ENCODE assay signal across 8 cellular contexts in the genomic region with DNA sequence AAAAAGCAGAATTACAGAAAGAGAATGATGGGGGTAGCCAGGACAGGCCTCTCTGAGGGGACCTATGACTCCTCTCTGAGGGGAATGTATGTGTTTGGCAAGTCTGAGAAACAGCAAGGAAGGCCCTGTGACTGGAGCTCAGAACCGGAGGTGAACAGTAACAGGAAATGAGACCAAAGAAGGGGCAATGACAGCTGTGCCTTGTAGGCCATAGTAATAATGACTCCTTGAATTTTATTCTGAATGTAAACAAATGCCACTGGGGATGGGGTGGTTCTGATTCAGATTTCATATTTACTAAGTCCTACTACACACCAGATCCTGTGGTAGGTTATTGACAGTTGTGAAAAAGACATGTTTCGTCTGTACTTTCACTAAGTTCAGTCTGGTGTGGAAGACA. TPM values are rescaled to one million over a fixed set of nuclear protein-coding genes. Genes with fewer than 3 reads are reported as not detected.
A peak's percentile ranks its signal among the peaks of the same experiment; 100 is the strongest.
DNase-seq lines count a peak whose midpoint lies in the region; ATAC-seq and TF ChIP-seq lines count a peak whose summit lies in the region.

No MANE protein-coding gene starts in this region.

- H4K20me1 ChIP-seq in neural progenitor cell (ENCODE audit: low read depth), result peaks cover 3% of the 10 kb centered on the region

- no peak overlapping the region for H3K4me3 Mint-ChIP-seq in central memory CD8-positive, alpha-beta T cell
- no peak overlapping the region for H3K4me3 Mint-ChIP-seq in neural progenitor cell

- H3K4me3 ChIP-seq in neural progenitor cell, result no peak overlapping the region

- ATAC-seq in GM19324 (IDR thresholded peaks at IDR 0.05; ENCODE audit: low FRiP score, unreplicated experiment), result peak; percentile 67
- peak; percentile 65 for ATAC-seq in HG03139 (IDR thresholded peaks at IDR 0.05; ENCODE audit: unreplicated experiment)
- ATAC-seq in central memory CD8-positive, alpha-beta T cell (replicated peaks; ENCODE audit: extremely low read depth, poor library complexity, severe bottlenecking), result peak; percentile 71
- no peak for ATAC-seq in Right ventricle myocardium inferior

- H3K27ac Mint-ChIP-seq in central memory CD8-positive, alpha-beta T cell (ENCODE audit: low read depth), result peak overlapping the region; percentile 15
- no peak overlapping the region for H3K27ac Mint-ChIP-seq in neural progenitor cell

- peaks cover 28% of the 10 kb centered on the region for H3K4me1 Mint-ChIP-seq in central memory CD8-positive, alpha-beta T cell
- peaks cover 5% of the 10 kb centered on the region for H3K4me1 Mint-ChIP-seq in neural progenitor cell

- no peak overlapping the region for H3K9ac ChIP-seq in neural progenitor cell

- no peak overlapping the region for H3K27ac ChIP-seq in neural progenitor cell

- no peak overlapping the region for H2AFZ ChIP-seq in neural progenitor cell (replicated peaks)

- no peak overlapping the region for H3K4me2 ChIP-seq in neural progenitor cell

- peak; percentile 69 for DNase-seq in ELR (ENCODE audit: low read depth)
- DNase-seq in central memory CD8-positive, alpha-beta T cell (ENCODE audit: low spot score in 2 of 2), result no peak
- no peak for DNase-seq in Right ventricle myocardium inferior (ENCODE audit: missing footprints)
- no peak for DNase-seq in stimulated activated naive CD4-positive, alpha-beta T cell treated with Interleukin-2 at 50 U/mL for 16 hours (lab: John Stamatoyannopoulos, UW)
- DNase-seq in HuH-7 (ENCODE audit: low spot score), result no peak
- DNase-seq in neural progenitor cell (ENCODE audit: low spot score), result no peak

- H3K27me3 ChIP-seq in neural progenitor cell, result no peaks in the 10 kb centered on the region

- no peaks in the 10 kb centered on the region for H3K36me3 ChIP-seq in neural progenitor cell

- intact Hi-C loops in Right ventricle myocardium inferior (cut with DNase I), result no loop called here

- H3K9me3 Mint-ChIP-seq in central memory CD8-positive, alpha-beta T cell, result no peaks in the 10 kb centered on the region
- no peaks in the 10 kb centered on the region for H3K9me3 Mint-ChIP-seq in neural progenitor cell

- peaks cover 43% of the 10 kb centered on the region for H3K36me3 Mint-ChIP-seq in central memory CD8-positive, alpha-beta T cell (ENCODE audit: insufficient read depth)
- H3K36me3 Mint-ChIP-seq in neural progenitor cell, result peaks cover 8% of the 10 kb centered on the region

- peaks cover 3% of the 10 kb centered on the region for H3F3A ChIP-seq in neural progenitor cell (ENCODE audit: low read depth)

- no peaks in the 10 kb centered on the region for H3K27me3 Mint-ChIP-seq in central memory CD8-positive, alpha-beta T cell
- H3K27me3 Mint-ChIP-seq in neural progenitor cell (ENCODE audit: insufficient read depth, low read depth), result peaks cover 2% of the 10 kb centered on the region

- no peaks in the 10 kb centered on the region for H3K79me2 ChIP-seq in neural progenitor cell (ENCODE audit: low read depth)

- H3K4me1 ChIP-seq in neural progenitor cell, result peaks cover 10% of the 10 kb centered on the region

- H3K9me3 ChIP-seq in neural progenitor cell (ENCODE audit: low read depth), result no peaks in the 10 kb centered on the region

- TF ChIP-seq CTCF in neural progenitor cell (IDR thresholded peaks at IDR 0.05), result no peak

RNA-seq across cellular contexts. Expression of gene APOA1, which starts 52.8 kb away (rescaled TPM):
- total RNA-seq in Right ventricle myocardium inferior, result 5.4 TPM
- total RNA-seq in neural progenitor cell (ENCODE audit: low replicate concordance), result 0.84 and 2.7 TPM in 2 replicates
